14 cellular contexts compared by ENCODE assay signal in the genomic region with DNA sequence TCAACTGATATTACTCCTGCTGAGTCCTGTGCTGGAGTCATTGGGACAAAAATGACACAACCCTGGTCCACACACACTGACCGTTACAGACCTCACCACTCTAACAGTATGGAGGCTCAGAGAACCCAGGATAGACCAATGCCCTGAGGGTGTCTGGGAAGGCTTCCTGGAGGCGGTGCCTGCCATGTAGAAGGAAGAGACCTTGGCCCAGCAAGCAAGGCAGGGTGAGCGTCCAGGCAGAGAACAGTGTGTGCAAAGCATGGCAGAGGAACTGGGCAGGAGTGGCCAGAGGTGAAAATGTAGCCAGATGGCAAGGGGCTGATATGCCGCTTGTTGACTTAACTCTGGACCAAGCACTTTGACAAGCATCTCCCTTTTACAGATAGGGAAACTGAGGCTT.
"Had no signal": no experiment of that assay in that cellular context is flagged by ENCODE, and none has a peak within 500 bp of the region (broad histone marks: within the 10 kb centered on the region; RNA-seq: fewer than 3 reads in every experiment).

No MANE protein-coding gene starts in this region.

- H3K27ac Mint-ChIP-seq: activated naive CD4-positive, alpha-beta T cell treated with anti-CD3 and anti-CD28 coated beads, Interleukin-2, amount 50 U/mL, for 72 hours; activated T-cell treated with anti-CD3 and anti-CD28 coated beads, Interleukin-2, amount 50 U/mL, for 72 hours; endodermal cell; naive thymus-derived CD8-positive, alpha-beta T cell; stimulated activated memory B cell treated with anti-CD40 and anti-IgM and Interleukin-4, amounts not matched to agents 10 μg/mL and 1 μg/mL and 100 μg/mL, for 72 hours; stimulated activated naive CD8-positive, alpha-beta T cell treated with anti-CD3 and anti-CD28 coated beads, Interleukin-15, amount 100 ng/mL, for 72 hours; type B pancreatic cell had no signal

- H3K9me3 ChIP-seq: heart right ventricle, left lung, lower lobe of right lung, prostate gland, uterus had no signal

- H3K9me3 Mint-ChIP-seq: activated naive CD4-positive, alpha-beta T cell treated with anti-CD3 and anti-CD28 coated beads, Interleukin-2, amount 50 U/mL, for 72 hours; activated T-cell treated with anti-CD3 and anti-CD28 coated beads, Interleukin-2, amount 50 U/mL, for 72 hours; endodermal cell; stimulated activated naive CD8-positive, alpha-beta T cell treated with anti-CD3 and anti-CD28 coated beads, Interleukin-15, amount 100 ng/mL, for 72 hours; type B pancreatic cell had no signal

- H3K36me3 Mint-ChIP-seq: activated naive CD4-positive, alpha-beta T cell treated with anti-CD3 and anti-CD28 coated beads, Interleukin-2, amount 50 U/mL, for 72 hours; naive thymus-derived CD8-positive, alpha-beta T cell; stimulated activated memory B cell treated with anti-CD40 and anti-IgM and Interleukin-4, amounts not matched to agents 10 μg/mL and 1 μg/mL and 100 μg/mL, for 72 hours; type B pancreatic cell had no signal

- DNase-seq: left lung, lower lobe of right lung had no signal

- H3K36me3 ChIP-seq: heart right ventricle, left lung, lower lobe of right lung, prostate gland, uterus had no signal

- H3K4me3 Mint-ChIP-seq: activated T-cell treated with anti-CD3 and anti-CD28 coated beads, Interleukin-2, amount 50 U/mL, for 72 hours; endodermal cell; naive thymus-derived CD8-positive, alpha-beta T cell; stimulated activated memory B cell treated with anti-CD40 and anti-IgM and Interleukin-4, amounts not matched to agents 10 μg/mL and 1 μg/mL and 100 μg/mL, for 72 hours; stimulated activated naive CD8-positive, alpha-beta T cell treated with anti-CD3 and anti-CD28 coated beads, Interleukin-15, amount 100 ng/mL, for 72 hours; type B pancreatic cell had no signal

- H3K4me3 ChIP-seq: heart right ventricle, left lung, lower lobe of right lung, prostate gland, uterus had no signal

- ATAC-seq: sciatic nerve had no signal

- H3K4me1 ChIP-seq: left lung, prostate gland, uterus had no signal

- H3K27ac ChIP-seq: heart right ventricle, left lung, lower lobe of right lung, prostate gland, uterus, VCaP had no signal
